In the genomic region with DNA sequence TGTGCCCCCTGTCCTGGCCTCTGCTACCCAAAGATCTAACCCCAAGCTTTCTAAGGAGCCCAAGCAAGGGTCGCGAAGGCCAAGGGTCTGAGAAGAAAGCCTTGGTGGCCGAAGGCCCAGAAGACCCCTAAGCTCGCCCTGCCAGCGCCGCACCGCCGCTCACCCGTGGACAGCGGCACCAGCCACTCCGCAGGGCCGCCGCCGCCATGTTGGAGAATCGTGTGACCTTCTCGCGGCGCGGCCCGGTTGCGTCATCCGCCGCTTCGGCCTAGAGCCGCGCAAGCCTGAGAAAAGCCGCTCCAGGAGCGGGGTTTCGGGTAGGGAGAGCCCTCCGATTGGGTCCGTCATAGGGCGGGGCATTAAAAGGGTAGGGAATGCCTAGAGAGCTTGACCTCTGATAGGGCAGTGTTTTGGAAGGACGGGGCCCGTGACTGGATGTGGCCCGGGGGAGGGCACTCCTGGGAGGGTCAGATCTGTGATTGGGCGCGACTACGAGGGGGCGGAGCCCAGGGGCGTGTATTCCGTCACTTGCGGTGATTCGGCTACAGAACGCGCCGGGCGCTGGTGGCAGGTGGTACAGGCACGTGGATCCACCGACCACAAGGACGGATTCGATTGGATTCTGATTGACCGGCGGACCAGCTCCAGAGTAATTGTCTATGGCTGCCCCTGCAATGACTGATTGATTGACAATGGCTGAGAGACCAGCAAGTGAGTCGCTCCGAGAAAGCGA, we compare ENCODE assay signal across 1 cellular context.
A peak's percentile ranks its signal among the peaks of the same experiment; 100 is the strongest.
TF ChIP-seq lines count a peak whose summit lies in the region.

A gene with protein sequence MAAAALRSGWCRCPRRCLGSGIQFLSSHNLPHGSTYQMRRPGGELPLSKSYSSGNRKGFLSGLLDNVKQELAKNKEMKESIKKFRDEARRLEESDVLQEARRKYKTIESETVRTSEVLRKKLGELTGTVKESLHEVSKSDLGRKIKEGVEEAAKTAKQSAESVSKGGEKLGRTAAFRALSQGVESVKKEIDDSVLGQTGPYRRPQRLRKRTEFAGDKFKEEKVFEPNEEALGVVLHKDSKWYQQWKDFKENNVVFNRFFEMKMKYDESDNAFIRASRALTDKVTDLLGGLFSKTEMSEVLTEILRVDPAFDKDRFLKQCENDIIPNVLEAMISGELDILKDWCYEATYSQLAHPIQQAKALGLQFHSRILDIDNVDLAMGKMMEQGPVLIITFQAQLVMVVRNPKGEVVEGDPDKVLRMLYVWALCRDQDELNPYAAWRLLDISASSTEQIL (minus strand): TSS at position 223 of the 733 bp plus-strand sequence. CDS start 15 bp downstream, at position 208.

TF ChIP-seq in HepG2, 621 proteins besides CTCF, POLR2A, EP300 and RAD21 (continued from another document and continues in another):
- TF ChIP-seq, protein P1, sequence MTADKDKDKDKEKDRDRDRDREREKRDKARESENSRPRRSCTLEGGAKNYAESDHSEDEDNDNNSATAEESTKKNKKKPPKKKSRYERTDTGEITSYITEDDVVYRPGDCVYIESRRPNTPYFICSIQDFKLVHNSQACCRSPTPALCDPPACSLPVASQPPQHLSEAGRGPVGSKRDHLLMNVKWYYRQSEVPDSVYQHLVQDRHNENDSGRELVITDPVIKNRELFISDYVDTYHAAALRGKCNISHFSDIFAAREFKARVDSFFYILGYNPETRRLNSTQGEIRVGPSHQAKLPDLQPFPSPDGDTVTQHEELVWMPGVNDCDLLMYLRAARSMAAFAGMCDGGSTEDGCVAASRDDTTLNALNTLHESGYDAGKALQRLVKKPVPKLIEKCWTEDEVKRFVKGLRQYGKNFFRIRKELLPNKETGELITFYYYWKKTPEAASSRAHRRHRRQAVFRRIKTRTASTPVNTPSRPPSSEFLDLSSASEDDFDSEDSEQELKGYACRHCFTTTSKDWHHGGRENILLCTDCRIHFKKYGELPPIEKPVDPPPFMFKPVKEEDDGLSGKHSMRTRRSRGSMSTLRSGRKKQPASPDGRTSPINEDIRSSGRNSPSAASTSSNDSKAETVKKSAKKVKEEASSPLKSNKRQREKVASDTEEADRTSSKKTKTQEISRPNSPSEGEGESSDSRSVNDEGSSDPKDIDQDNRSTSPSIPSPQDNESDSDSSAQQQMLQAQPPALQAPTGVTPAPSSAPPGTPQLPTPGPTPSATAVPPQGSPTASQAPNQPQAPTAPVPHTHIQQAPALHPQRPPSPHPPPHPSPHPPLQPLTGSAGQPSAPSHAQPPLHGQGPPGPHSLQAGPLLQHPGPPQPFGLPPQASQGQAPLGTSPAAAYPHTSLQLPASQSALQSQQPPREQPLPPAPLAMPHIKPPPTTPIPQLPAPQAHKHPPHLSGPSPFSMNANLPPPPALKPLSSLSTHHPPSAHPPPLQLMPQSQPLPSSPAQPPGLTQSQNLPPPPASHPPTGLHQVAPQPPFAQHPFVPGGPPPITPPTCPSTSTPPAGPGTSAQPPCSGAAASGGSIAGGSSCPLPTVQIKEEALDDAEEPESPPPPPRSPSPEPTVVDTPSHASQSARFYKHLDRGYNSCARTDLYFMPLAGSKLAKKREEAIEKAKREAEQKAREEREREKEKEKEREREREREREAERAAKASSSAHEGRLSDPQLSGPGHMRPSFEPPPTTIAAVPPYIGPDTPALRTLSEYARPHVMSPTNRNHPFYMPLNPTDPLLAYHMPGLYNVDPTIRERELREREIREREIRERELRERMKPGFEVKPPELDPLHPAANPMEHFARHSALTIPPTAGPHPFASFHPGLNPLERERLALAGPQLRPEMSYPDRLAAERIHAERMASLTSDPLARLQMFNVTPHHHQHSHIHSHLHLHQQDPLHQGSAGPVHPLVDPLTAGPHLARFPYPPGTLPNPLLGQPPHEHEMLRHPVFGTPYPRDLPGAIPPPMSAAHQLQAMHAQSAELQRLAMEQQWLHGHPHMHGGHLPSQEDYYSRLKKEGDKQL (CRISPR knock-in tag; IDR thresholded peaks at IDR 0.05; ENCODE audit: low read depth) = no peak
- TF ChIP-seq NCOA1 (CRISPR knock-in tag; IDR thresholded peaks at IDR 0.05) = no peak
- no peak for TF ChIP-seq SYNCRIP (IDR thresholded peaks at IDR 0.05; ENCODE audit: insufficient read depth, low read depth, low read length)
- TF ChIP-seq ERF (CRISPR knock-in tag; IDR thresholded peaks at IDR 0.05) = peak; percentile 85
- TF ChIP-seq ZSCAN25 (CRISPR knock-in tag; IDR thresholded peaks at IDR 0.05) = peak; percentile 41; the same call in 1 of the 2 replicates
- no peak for TF ChIP-seq PHB2 (IDR thresholded peaks at IDR 0.05; ENCODE audit: partially characterized antibody)
- TF ChIP-seq ZNF891 (CRISPR knock-in tag; IDR thresholded peaks at IDR 0.05) = peak; percentile 30
- no peak for TF ChIP-seq HMG20A (CRISPR knock-in tag; IDR thresholded peaks at IDR 0.05; ENCODE audit: borderline replicate concordance)
- peak; percentile 38; the same call in 1 of the 2 replicates for TF ChIP-seq PRDM15 (CRISPR knock-in tag; IDR thresholded peaks at IDR 0.05)
- TF ChIP-seq ZNF615 (CRISPR knock-in tag; IDR thresholded peaks at IDR 0.05; ENCODE audit: borderline replicate concordance) = no peak
- no peak for TF ChIP-seq E2F2 (CRISPR knock-in tag; IDR thresholded peaks at IDR 0.05; ENCODE audit: borderline replicate concordance)
- no peak for TF ChIP-seq LCORL (IDR thresholded peaks at IDR 0.05)
- peak; percentile 77 for TF ChIP-seq LCORL (CRISPR knock-in tag; IDR thresholded peaks at IDR 0.05)
- TF ChIP-seq ZMYM2 (CRISPR knock-in tag; IDR thresholded peaks at IDR 0.05) = no peak
- no peak for TF ChIP-seq ZBTB8A (CRISPR knock-in tag; IDR thresholded peaks at IDR 0.05; ENCODE audit: borderline replicate concordance, low read depth)
- TF ChIP-seq ZSCAN21 (CRISPR knock-in tag; IDR thresholded peaks at IDR 0.05; ENCODE audit: borderline replicate concordance) = peak; percentile 24; the same call in 1 of the 2 replicates
- peak; percentile 97 for TF ChIP-seq RBFOX2 (IDR thresholded peaks at IDR 0.05; ENCODE audit: low read depth, low read length)
- no peak for TF ChIP-seq RBM22 (optimal IDR thresholded peaks at IDR 0.05; ENCODE audit: low read length)
- peak; percentile 74; the same call in 1 of the 2 replicates for TF ChIP-seq ZNF441 (CRISPR knock-in tag; IDR thresholded peaks at IDR 0.05; ENCODE audit: borderline replicate concordance)
- no peak for TF ChIP-seq ZNF3 (CRISPR knock-in tag; IDR thresholded peaks at IDR 0.05)
- TF ChIP-seq ZNF746 (CRISPR knock-in tag; IDR thresholded peaks at IDR 0.05) = peak; percentile 71; the same call in 1 of the 2 replicates
- TF ChIP-seq, protein P2, sequence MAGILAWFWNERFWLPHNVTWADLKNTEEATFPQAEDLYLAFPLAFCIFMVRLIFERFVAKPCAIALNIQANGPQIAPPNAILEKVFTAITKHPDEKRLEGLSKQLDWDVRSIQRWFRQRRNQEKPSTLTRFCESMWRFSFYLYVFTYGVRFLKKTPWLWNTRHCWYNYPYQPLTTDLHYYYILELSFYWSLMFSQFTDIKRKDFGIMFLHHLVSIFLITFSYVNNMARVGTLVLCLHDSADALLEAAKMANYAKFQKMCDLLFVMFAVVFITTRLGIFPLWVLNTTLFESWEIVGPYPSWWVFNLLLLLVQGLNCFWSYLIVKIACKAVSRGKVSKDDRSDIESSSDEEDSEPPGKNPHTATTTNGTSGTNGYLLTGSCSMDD (CRISPR knock-in tag; IDR thresholded peaks at IDR 0.05) = no peak
- peak; percentile 52; the same call in 1 of the 2 replicates for TF ChIP-seq NFAT5 (CRISPR knock-in tag; IDR thresholded peaks at IDR 0.05)
- TF ChIP-seq CHD2 (IDR thresholded peaks at IDR 0.05; ENCODE audit: low read depth, low read length) = no peak; the same call in 1 of the 2 replicates
- TF ChIP-seq SMYD3 (CRISPR knock-in tag; IDR thresholded peaks at IDR 0.05) = no peak; the same call in 1 of the 2 replicates
- TF ChIP-seq, protein P3, sequence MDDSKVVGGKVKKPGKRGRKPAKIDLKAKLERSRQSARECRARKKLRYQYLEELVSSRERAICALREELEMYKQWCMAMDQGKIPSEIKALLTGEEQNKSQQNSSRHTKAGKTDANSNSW (CRISPR knock-in tag; IDR thresholded peaks at IDR 0.05; ENCODE audit: borderline replicate concordance) = no peak
- TF ChIP-seq XRCC5 (optimal IDR thresholded peaks at IDR 0.05; ENCODE audit: low read length) = peak; percentile 15
- TF ChIP-seq AKAP8 (CRISPR knock-in tag; IDR thresholded peaks at IDR 0.05) = peak; percentile 65; the same call in 1 of the 2 replicates
- TF ChIP-seq ZZZ3 (CRISPR knock-in tag; IDR thresholded peaks at IDR 0.05; ENCODE audit: borderline replicate concordance) = no peak; the same call in 1 of the 2 replicates
- TF ChIP-seq PRPF4 (IDR thresholded peaks at IDR 0.05; ENCODE audit: low read depth, low read length, poor library complexity, severe bottlenecking) = no peak
- peak; percentile 31; the same call in 1 of the 2 replicates for TF ChIP-seq TBX3 (IDR thresholded peaks at IDR 0.05; ENCODE audit: borderline replicate concordance)
- no peak for TF ChIP-seq ZNF839 (CRISPR knock-in tag; IDR thresholded peaks at IDR 0.05; ENCODE audit: borderline replicate concordance)
